21 cellular contexts compared by ENCODE assay signal in genomic region chr9:98569070-98569469, GRCh38.
"Had no signal": no experiment of that assay in that cellular context is flagged by ENCODE, and none has a peak within 500 bp of the region (broad histone marks: within the 10 kb centered on the region; RNA-seq: fewer than 3 reads in every experiment).

No MANE protein-coding gene starts in this region.

- H3K4me3 Mint-ChIP-seq: activated CD4-positive, alpha-beta T cell treated with anti-CD3 and anti-CD28 coated beads, Interleukin-2, amount 10 ng/mL, durations not matched to agents 24 days and 14 days; WTC11 had no signal

- DNase-seq: activated CD4-positive, alpha-beta T cell treated with anti-CD3 and anti-CD28 coated beads, Interleukin-2, amount 10 ng/mL, durations not matched to agents 24 days and 14 days; activated CD4-positive, alpha-beta T cell treated with anti-CD3 and anti-CD28 coated beads, Interleukin-2, amount 50 U/mL, for 48 hours; activated CD4-positive, CD25-positive, alpha-beta regulatory T cell treated with anti-CD3 and anti-CD28 coated beads, Interleukin-2, amount 50 U/mL, for 72 hours; activated naive CD4-positive, alpha-beta T cell treated with anti-CD3 and anti-CD28 coated beads, Interleukin-2, amount 50 U/mL, for 16 hours; activated T-cell treated with anti-CD3 and anti-CD28 coated beads, Interleukin-2, amount 50 U/mL, for 1 hour; body of pancreas; central memory CD4-positive, alpha-beta T cell; IMR-90; KBM-7; NCI-H1048; NCI-H146; NCI-H187 treated with DMSO at 0.1 percent for 48 hours; NCI-H2171; NCI-H2227 treated with DMSO at 0.1 percent for 48 hours; NCI-H446 treated with DMSO at 0.1 percent for 48 hours; NCI-H524 treated with DMSO at 0.1 percent for 48 hours; T-helper 1 cell had no signal

- H3K27me3 ChIP-seq: ascending aorta, body of pancreas had no signal

- H3K9me3 Mint-ChIP-seq: activated CD4-positive, alpha-beta T cell treated with anti-CD3 and anti-CD28 coated beads, Interleukin-2, amount 10 ng/mL, durations not matched to agents 24 days and 14 days; WTC11 had no signal

- H3K36me3 Mint-ChIP-seq: WTC11 had no signal

- H3K9me3 ChIP-seq: ascending aorta, body of pancreas had no signal

- H3K4me1 ChIP-seq: ascending aorta, body of pancreas had no signal

- ATAC-seq: body of pancreas, WTC11 had no signal

- H3K36me3 ChIP-seq: ascending aorta had no signal

- H3K27ac Mint-ChIP-seq: activated CD4-positive, alpha-beta T cell treated with anti-CD3 and anti-CD28 coated beads, Interleukin-2, amount 10 ng/mL, durations not matched to agents 24 days and 14 days; WTC11 had no signal

- H3K4me1 Mint-ChIP-seq: activated CD4-positive, alpha-beta T cell treated with anti-CD3 and anti-CD28 coated beads, Interleukin-2, amount 10 ng/mL, durations not matched to agents 24 days and 14 days; WTC11 had no signal

- FAIRE-seq: bronchial epithelial cell had no signal

- H3K27ac ChIP-seq: ascending aorta, body of pancreas, SK-N-MC had no signal

- H3K4me3 ChIP-seq: ascending aorta, body of pancreas, SK-N-MC had no signal
